In the genomic region with DNA sequence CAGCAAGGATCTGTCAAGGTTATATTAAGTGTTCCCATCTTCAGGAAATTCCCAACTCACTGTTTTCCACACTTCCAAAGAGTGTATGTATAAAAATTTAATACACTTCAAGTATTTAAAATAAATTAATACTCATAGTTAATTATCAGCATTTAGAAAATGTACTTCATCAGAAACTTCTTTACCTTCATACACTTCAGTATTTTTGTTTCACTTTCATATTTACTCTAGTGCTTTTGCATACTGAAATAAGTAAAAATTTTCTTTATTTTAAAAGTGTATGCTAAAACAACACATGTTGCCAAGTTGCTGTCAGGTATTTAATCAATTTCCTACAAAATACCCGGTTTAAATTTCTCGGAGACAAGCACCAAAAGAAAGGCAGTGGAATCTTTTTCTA, we compare ENCODE assay signal across 8 cellular contexts. TPM values are rescaled to one million over a fixed set of nuclear protein-coding genes. Genes with fewer than 3 reads are reported as not detected.
A peak's percentile ranks its signal among the peaks of the same experiment; 100 is the strongest.
DNase-seq lines count a peak whose midpoint lies in the region; ATAC-seq and TF ChIP-seq lines count a peak whose summit lies in the region.

No MANE protein-coding gene starts in this region.

- ATAC-seq in GM18498 (IDR thresholded peaks at IDR 0.05; ENCODE audit: unreplicated experiment) (peak; percentile 63), GM21825 (IDR thresholded peaks at IDR 0.05; ENCODE audit: unreplicated experiment) (peak; percentile 43), HG03469 (IDR thresholded peaks at IDR 0.05; ENCODE audit: unreplicated experiment) (no peak)

- TF ChIP-seq CTCF in WI38 (IDR thresholded peaks at IDR 0.05; ENCODE audit: low read depth, low read length), result no peak

- peak overlapping the region; percentile 57 for H3K4me3 ChIP-seq in WI38 (ENCODE audit: low read depth, low read length)

- DNase-seq in lung microvascular endothelial cell (ENCODE audit: low read depth in 2 of 2), result peak; percentile 14 to 26
- no peak for DNase-seq in stimulated activated CD8-positive, alpha-beta memory T cell treated with anti-CD3 and anti-CD28 coated beads, Interleukin-4, amount 100 ng/mL, for 48 hours
- no peak for DNase-seq in NCI-H2196 (lab: John Stamatoyannopoulos, UW; ENCODE audit: unreplicated experiment)
- DNase-seq in NCI-H82 (lab: John Stamatoyannopoulos, UW), result no peak

RNA-seq across cellular contexts. Expression of a gene that starts 16.5 kb away (rescaled TPM):
- 22.8 and 23.3 TPM in 2 replicates for total RNA-seq in lung microvascular endothelial cell

Comparison
In these comparisons a context has a peak if more than half of its experiments do, and no peak if none do; other contexts are left out.
1. DNase-seq: peak in lung microvascular endothelial cell (2 of 2); none in stimulated activated CD8-positive, alpha-beta memory T cell treated with anti-CD3 and anti-CD28 coated beads, Interleukin-4, amount 100 ng/mL, for 48 hours (single experiment), NCI-H2196 (single experiment) and NCI-H82 (single experiment).